8 cellular contexts compared by ENCODE assay signal in the genomic region with DNA sequence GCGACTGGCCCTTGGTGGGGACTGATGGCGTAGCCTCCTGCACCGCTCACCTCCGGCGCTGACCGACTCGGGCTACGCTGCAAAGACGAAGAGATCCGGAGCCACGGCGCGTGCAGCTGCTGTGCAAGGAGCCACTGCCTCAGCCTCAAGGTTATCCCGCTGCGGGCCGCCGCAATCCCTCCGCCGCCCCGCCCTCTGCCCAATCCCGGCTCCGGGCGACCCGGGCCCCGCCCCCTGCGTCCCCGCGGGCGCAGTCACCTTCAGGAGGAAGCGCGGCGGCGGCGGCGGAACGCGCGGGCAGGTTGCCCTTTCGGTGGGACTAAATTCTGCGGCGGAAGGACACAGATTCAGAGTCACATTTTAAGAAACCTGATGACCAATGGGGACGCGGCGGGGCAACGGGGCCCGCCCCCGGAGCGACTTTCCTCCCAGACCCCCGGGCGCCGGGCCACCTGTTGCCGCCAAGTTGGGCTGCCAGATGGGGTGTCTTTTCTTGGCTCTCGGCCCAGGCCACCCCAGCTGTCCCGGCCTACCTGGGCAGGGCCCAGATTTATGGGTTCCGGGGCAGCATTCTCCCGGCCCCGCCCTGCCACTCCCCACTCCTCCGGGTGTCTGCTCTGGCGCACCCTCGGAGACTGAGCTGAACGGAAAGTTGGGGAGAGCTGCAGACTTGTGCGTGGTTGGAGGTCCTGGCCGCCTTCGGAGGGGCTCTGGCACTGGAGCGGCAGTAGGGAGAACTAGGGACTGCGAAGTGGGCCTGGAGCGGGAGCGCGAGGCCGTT. TPM values are rescaled to one million over a fixed set of nuclear protein-coding genes. Genes with fewer than 3 reads are reported as not detected.
DNase-seq lines count a peak whose midpoint lies in the region; ATAC-seq and TF ChIP-seq lines count a peak whose summit lies in the region.

A gene (minus strand): TSS at position 125 of the 781 bp plus-strand sequence. CDS start 12,093 bp downstream, outside the sequence.

- peak within 1 kb of the TSS; percentile 82 to 99 (median 96) for H3K9ac ChIP-seq in skeletal muscle tissue (ENCODE audit: low read depth in 1 of 3, low read length in 3 of 3)

- DNase-seq in A673 (ENCODE audit: low spot score) (peak; percentile 99), NCI-H2227 (lab: John Stamatoyannopoulos, UW; ENCODE audit: unreplicated experiment) (peak; percentile 98), WERI-Rb-1 (peak; percentile 100), breast epithelium (ENCODE audit: low spot score in 2 of 2) (peak; percentile 96)

- peaks cover 27% of the 10 kb centered on the region for H3K4me1 ChIP-seq in A673 (ENCODE audit: insufficient read depth, low read length, poor library complexity, severe bottlenecking)
- peaks cover 0 to 23% of the 10 kb centered on the region in 2 donors for H3K4me1 ChIP-seq in breast epithelium
- peaks cover 33 to 44% (median 42%) of the 10 kb centered on the region in 3 donors for H3K4me1 ChIP-seq in skeletal muscle tissue (ENCODE audit: control insufficient read depth in 3 of 3, insufficient read depth in 3 of 3, low read length in 3 of 3)

- H3K9me3 ChIP-seq in A673 (ENCODE audit: low read depth, low read length, poor library complexity, severe bottlenecking), result no peaks in the 10 kb centered on the region
- no peaks in the 10 kb centered on the region for H3K9me3 ChIP-seq in WERI-Rb-1 (ENCODE audit: severe bottlenecking)
- no peaks in the 10 kb centered on the region for H3K9me3 ChIP-seq in breast epithelium
- H3K9me3 ChIP-seq in iPS-18c (ENCODE audit: control insufficient read depth, insufficient read depth, low read length), result peaks cover 4% of the 10 kb centered on the region
- no peaks in the 10 kb centered on the region for H3K9me3 ChIP-seq in skeletal muscle tissue (ENCODE audit: control insufficient read depth in 3 of 3, low read length in 3 of 3)

- H3K36me3 ChIP-seq in A673 (ENCODE audit: insufficient read depth, low read length, poor library complexity, severe bottlenecking), result peaks cover 4% of the 10 kb centered on the region
- peaks cover 40% of the 10 kb centered on the region for H3K36me3 ChIP-seq in WERI-Rb-1
- no peaks in the 10 kb centered on the region for H3K36me3 ChIP-seq in breast epithelium
- H3K36me3 ChIP-seq in skeletal muscle tissue (ENCODE audit: control insufficient read depth in 3 of 3, insufficient read depth in 3 of 3, low read length in 3 of 3), result peaks cover 0 to 2% (median 0%) of the 10 kb centered on the region in 3 donors

- H3K27me3 ChIP-seq in A673 (replicated peaks; ENCODE audit: insufficient read depth, low read depth, low read length, poor library complexity), result no peaks in the 10 kb centered on the region
- no peaks in the 10 kb centered on the region for H3K27me3 ChIP-seq in WERI-Rb-1 (ENCODE audit: insufficient read depth, low read depth, severe bottlenecking)
- no peaks in the 10 kb centered on the region for H3K27me3 ChIP-seq in breast epithelium
- no peaks in the 10 kb centered on the region for H3K27me3 ChIP-seq in skeletal muscle tissue (ENCODE audit: control insufficient read depth in 3 of 3, insufficient read depth in 3 of 3, low read length in 3 of 3)

- CTCF ChIA-PET in A673 (lab: Charles Lee), result no interaction called here

- POLR2A ChIA-PET in A673 (lab: Charles Lee; ENCODE audit: low non-redundant PET), result no interaction called here

- H3K27ac ChIP-seq in A673 (ENCODE audit: low read depth, low read length, poor library complexity, severe bottlenecking) (peak within 1 kb of the TSS; percentile 92), WERI-Rb-1 (peak within 1 kb of the TSS; percentile 97), breast epithelium (peak within 1 kb of the TSS; percentile 94 to 98), skeletal muscle tissue (ENCODE audit: low read depth, low read length) (peak within 1 kb of the TSS; percentile 86)

- peak; percentile 26 for ATAC-seq in GM18870 (IDR thresholded peaks at IDR 0.05; ENCODE audit: unreplicated experiment)
- peak; percentile 41 for ATAC-seq in HG03135 (IDR thresholded peaks at IDR 0.05; ENCODE audit: unreplicated experiment)

- BruUV-seq in A673 (replicated peaks; lab: Mats Ljungman, UMichigan), result no TSS peak

- intact Hi-C loops in A673 (cut with micrococcal nuclease; ENCODE audit: unreplicated experiment), result loop anchor here (10.0 kb wide), 1 partner anchor 244 kb away; a partner anchor contains a TSS
- intact Hi-C loops in breast epithelium (cut with DNase I; ENCODE audit: low total_unique reads), result no loop called here

- TF ChIP-seq CTCF in A673 (conservative IDR thresholded peaks at IDR 0.05; ENCODE audit: low read depth, low read length), result no peak
- TF ChIP-seq CTCF in WERI-Rb-1 (IDR thresholded peaks at IDR 0.05; ENCODE audit: low read depth, low read length), result no peak
- TF ChIP-seq CTCF in breast epithelium (IDR thresholded peaks at IDR 0.05), result peak in 2 of 3 donors; percentile 12 to 13

- peak within 1 kb of the TSS; percentile 91 for H3K4me3 ChIP-seq in A673 (ENCODE audit: low read depth, low read length, poor library complexity, severe bottlenecking)
- H3K4me3 ChIP-seq in WERI-Rb-1 (ENCODE audit: low read depth, low read length), result peak within 1 kb of the TSS; percentile 84
- peak within 1 kb of the TSS; percentile 80 to 92 (median 88) for H3K4me3 ChIP-seq in breast epithelium
- peak within 1 kb of the TSS; percentile 99 for H3K4me3 ChIP-seq in iPS-18c (ENCODE audit: insufficient read depth, low read depth, low read length)
- peak within 1 kb of the TSS; percentile 84 to 98 (median 94) for H3K4me3 ChIP-seq in skeletal muscle tissue (ENCODE audit: low read length in 3 of 3)

- peak; percentile 94 for TF ChIP-seq POLR2A in breast epithelium (IDR thresholded peaks at IDR 0.05)

RNA-seq across cellular contexts. Expression of the gene that starts here (rescaled TPM):
- total RNA-seq in A673 (2021) (1,606 and 1,955 TPM in 2 replicates), breast epithelium (100 to 1,000 TPM; 212 to 476 (median 367) TPM), skeletal muscle tissue (769 TPM)

Comparison
In these comparisons a context has a peak if more than half of its experiments do, and no peak if none do; other contexts are left out.
1. Peak in every context shown above with its lines: DNase-seq, ATAC-seq, H3K4me3 ChIP-seq and H3K27ac ChIP-seq.
2. CTCF ChIP-seq: peak in breast epithelium (2 of 3); none in A673 (single experiment) and WERI-Rb-1 (single experiment).